In genomic region chrX:118974088-118974907, GRCh38 we compare ENCODE assay signal across 8 cellular contexts. TPM values are rescaled to one million over a fixed set of nuclear protein-coding genes. Genes with fewer than 3 reads are reported as not detected.
A peak's percentile ranks its signal among the peaks of the same experiment; 100 is the strongest.
DNase-seq lines count a peak whose midpoint lies in the region; ATAC-seq, FAIRE-seq and TF ChIP-seq lines count a peak whose summit lies in the region.

Gene LONRF3 (plus strand): TSS chrX:118974618. CDS start chrX:118974781, 163 bp downstream.

- H3K27me3 Mint-ChIP-seq in activated B cell treated with CpG ODN at 0.5 μM for 24 hours: peaks cover 8% of the 10 kb centered on the region

- peak within 1 kb of the TSS; percentile 93 for H2AFZ ChIP-seq in KMS-11 (ENCODE audit: low read depth)

- H3K4me1 ChIP-seq in KMS-11 (ENCODE audit: low read depth, poor library complexity, severe bottlenecking): peaks cover 10% of the 10 kb centered on the region
- H3K4me1 ChIP-seq in small intestine (ENCODE audit: control insufficient read depth in 2 of 2, insufficient read depth in 1 of 2, low read depth in 1 of 2, low read length in 1 of 2): no peaks in the 10 kb centered on the region

- peak within 1 kb of the TSS; percentile 86 for H3K9ac ChIP-seq in KMS-11

- H3K9me3 Mint-ChIP-seq in activated B cell treated with CpG ODN at 0.5 μM for 24 hours: no peaks in the 10 kb centered on the region

- POLR2A ChIA-PET in activated B cell treated with CpG ODN at 0.5 μM for 24 hours (lab: Charles Lee): interaction anchor here (0.7 to 1.2 kb wide), 2 partner anchors 42 to 70 kb away, joined by 3 read pairs; no protein-coding TSS in a partner anchor

- H3K27ac ChIP-seq in KMS-11 (peak within 1 kb of the TSS; percentile 77), small intestine (ENCODE audit: low read depth in 1 of 2, low read length in 1 of 2) (peak within 1 kb of the TSS; percentile 42 to 82)

- FAIRE-seq in small intestine (lab: Jason Lieb, UNC): no peak

- peak within 1 kb of the TSS; percentile 66 for H3K4me2 ChIP-seq in KMS-11

- no peaks in the 10 kb centered on the region for H3K9me3 ChIP-seq in small intestine (ENCODE audit: control insufficient read depth, low read depth)

- intact Hi-C loops in activated B cell treated with CpG ODN at 0.5 μM for 24 hours (cut with micrococcal nuclease): loop anchor here (2.0 to 10.0 kb wide), 4 partner anchors 69 to 627 kb away; partner anchors contain the start of genes PGRMC1 and WDR44

- H3K27me3 ChIP-seq in KMS-11 (ENCODE audit: insufficient read depth, low read depth) (no peaks in the 10 kb centered on the region), small intestine (ENCODE audit: control insufficient read depth in 2 of 2, insufficient read depth in 2 of 2, low read length in 2 of 2) (peaks cover 0 to 4% of the 10 kb centered on the region in 2 donors)

- peaks cover 26% of the 10 kb centered on the region; the same call in 1 of the 2 replicates for H3K79me2 ChIP-seq in KMS-11 (ENCODE audit: insufficient read depth, low read depth)

- DNase-seq in COLO668 (lab: John Stamatoyannopoulos, UW; ENCODE audit: unreplicated experiment) (peak; percentile 68), activated B cell treated with CpG ODN at 0.5 μM for 24 hours (peak; percentile 41), cardiac fibroblast (ENCODE audit: low read depth in 2 of 2) (peak; percentile 38 to 50), iris pigment epithelial cell (ENCODE audit: low read depth) (peak; percentile 63), small intestine (peak; percentile 64), NCI-H446 (lab: John Stamatoyannopoulos, UW) (no peak)

- ATAC-seq in activated B cell treated with CpG ODN at 0.5 μM for 24 hours (ENCODE audit: low read depth) (peak; percentile 40), HG02763 (IDR thresholded peaks at IDR 0.05; ENCODE audit: unreplicated experiment) (no peak)

- peak within 1 kb of the TSS; percentile 50 for H3K27ac Mint-ChIP-seq in activated B cell treated with CpG ODN at 0.5 μM for 24 hours

- CTCF ChIA-PET in activated B cell treated with CpG ODN at 0.5 μM for 24 hours (lab: Charles Lee): interaction anchor here (1.1 kb wide), 1 partner anchor 31 kb away, joined by 3 read pairs; no protein-coding TSS in a partner anchor

- WGBS in small intestine, 3 donors: 1 to 47% (median 9%) methylated on average over 36 to 45 of the region's 45 CpGs

- H3K36me3 Mint-ChIP-seq in activated B cell treated with CpG ODN at 0.5 μM for 24 hours (ENCODE audit: low read depth): no peaks in the 10 kb centered on the region

- no peaks in the 10 kb centered on the region for H4K20me1 ChIP-seq in KMS-11 (ENCODE audit: insufficient read depth)

- H3K4me3 Mint-ChIP-seq in activated B cell treated with CpG ODN at 0.5 μM for 24 hours: peak within 1 kb of the TSS; percentile 83

- peaks cover 12% of the 10 kb centered on the region for H3K4me1 Mint-ChIP-seq in activated B cell treated with CpG ODN at 0.5 μM for 24 hours

- H3K4me3 ChIP-seq in KMS-11 (IDR thresholded peaks at IDR 0.05; ENCODE audit: insufficient read depth, low read depth, low read length) (peak within 1 kb of the TSS; percentile 8), cardiac fibroblast (replicated peaks in 1 of 2; ENCODE audit: low read depth in 2 of 2, low read length in 2 of 2) (peak within 1 kb of the TSS; percentile 25 to 28), small intestine (ENCODE audit: low read depth in 1 of 2, low read length in 2 of 2) (peak within 1 kb of the TSS; percentile 12 to 56)

- TF ChIP-seq CTCF in KMS-11 (conservative IDR thresholded peaks at IDR 0.05; ENCODE audit: low read depth, low read length) (no peak), activated B cell treated with CpG ODN at 0.5 μM for 24 hours (IDR thresholded peaks at IDR 0.05) (no peak), cardiac fibroblast (IDR thresholded peaks at IDR 0.05; ENCODE audit: low read depth, low read length) (no peak)

- no peaks in the 10 kb centered on the region for H3K36me3 ChIP-seq in KMS-11 (ENCODE audit: insufficient read depth)
- no peaks in the 10 kb centered on the region for H3K36me3 ChIP-seq in small intestine (ENCODE audit: control insufficient read depth in 2 of 2, insufficient read depth in 2 of 2, low read length in 2 of 2)

RNA-seq across cellular contexts. Expression of gene LONRF3, which starts in this region (rescaled TPM):
- 1.3 TPM in 2 replicates for total RNA-seq in activated B cell treated with CpG ODN at 0.5 μM for 24 hours
- polyA plus RNA-seq in small intestine: 1 to 10 TPM; 2.0 to 3.4 (median 2.2) TPM

Comparison
In these comparisons a context has a peak if more than half of its experiments do, and no peak if none do; other contexts are left out.
1. DNase-seq: peak in COLO668 (single experiment), activated B cell treated with CpG ODN at 0.5 μM for 24 hours (single experiment), cardiac fibroblast (2 of 2), iris pigment epithelial cell (single experiment) and small intestine (single experiment); none in NCI-H446 (0 of 2).
2. Peak in every context shown above with its lines, with median percentiles within 50 percentile points of each other: H3K4me3 ChIP-seq.